ENCODE assay signal across 1 cellular context in genomic region chr18:9905401-9905922, GRCh38.
TF ChIP-seq lines count a peak whose summit lies in the region.

No MANE protein-coding gene starts in this region.

TF ChIP-seq in K562, 482 proteins besides CTCF, POLR2A, EP300 and RAD21 (continued from another document):
- TF ChIP-seq HBP1 (CRISPR knock-in tag; IDR thresholded peaks at IDR 0.05) (no peak), NUFIP1 (IDR thresholded peaks at IDR 0.05; ENCODE audit: partially characterized antibody) (no peak), ZFP1 (CRISPR knock-in tag; IDR thresholded peaks at IDR 0.05) (no peak), POU5F1 (IDR thresholded peaks at IDR 0.05; ENCODE audit: borderline replicate concordance, low read depth, low read length, partially characterized antibody) (no peak), ATF7 (IDR thresholded peaks at IDR 0.05) (peak; percentile 58; the same call in 1 of the 2 replicates), E2F8 (IDR thresholded peaks at IDR 0.05; ENCODE audit: low read depth, partially characterized antibody) (no peak), CTBP1 (IDR thresholded peaks at IDR 0.05; ENCODE audit: borderline replicate concordance) (no peak), TAL1 (IDR thresholded peaks at IDR 0.05) (peak; percentile 60), NR1H2 (CRISPR knock-in tag; IDR thresholded peaks at IDR 0.05) (no peak), CREBBP (IDR thresholded peaks at IDR 0.05; ENCODE audit: low read depth, low read length) (no peak), MBD2 (IDR thresholded peaks at IDR 0.05; ENCODE audit: borderline replicate concordance, low read depth) (no peak), HMGN3 (IDR thresholded peaks at IDR 0.05; ENCODE audit: borderline replicate concordance, extremely low read depth, insufficient read length, low read depth, low read length) (no peak), TCF7L2 (IDR thresholded peaks at IDR 0.05; ENCODE audit: low read depth, low read length) (no peak), E4F1 (CRISPR knock-in tag; IDR thresholded peaks at IDR 0.05; ENCODE audit: borderline replicate concordance) (no peak), NBN (IDR thresholded peaks at IDR 0.05; ENCODE audit: low read depth) (no peak; the same call in 1 of the 2 replicates), CBFA2T2 (conservative IDR thresholded peaks at IDR 0.05) (no peak), SPI1 (IDR thresholded peaks at IDR 0.05; ENCODE audit: borderline replicate concordance, low read depth, low read length) (no peak), NR2C1 (IDR thresholded peaks at IDR 0.05) (no peak), NR2C1 (tag; IDR thresholded peaks at IDR 0.05) (peak; percentile 25; the same call in 1 of the 2 replicates)
